Comparison of ENCODE assay signal across 1 cellular context in the genomic region with DNA sequence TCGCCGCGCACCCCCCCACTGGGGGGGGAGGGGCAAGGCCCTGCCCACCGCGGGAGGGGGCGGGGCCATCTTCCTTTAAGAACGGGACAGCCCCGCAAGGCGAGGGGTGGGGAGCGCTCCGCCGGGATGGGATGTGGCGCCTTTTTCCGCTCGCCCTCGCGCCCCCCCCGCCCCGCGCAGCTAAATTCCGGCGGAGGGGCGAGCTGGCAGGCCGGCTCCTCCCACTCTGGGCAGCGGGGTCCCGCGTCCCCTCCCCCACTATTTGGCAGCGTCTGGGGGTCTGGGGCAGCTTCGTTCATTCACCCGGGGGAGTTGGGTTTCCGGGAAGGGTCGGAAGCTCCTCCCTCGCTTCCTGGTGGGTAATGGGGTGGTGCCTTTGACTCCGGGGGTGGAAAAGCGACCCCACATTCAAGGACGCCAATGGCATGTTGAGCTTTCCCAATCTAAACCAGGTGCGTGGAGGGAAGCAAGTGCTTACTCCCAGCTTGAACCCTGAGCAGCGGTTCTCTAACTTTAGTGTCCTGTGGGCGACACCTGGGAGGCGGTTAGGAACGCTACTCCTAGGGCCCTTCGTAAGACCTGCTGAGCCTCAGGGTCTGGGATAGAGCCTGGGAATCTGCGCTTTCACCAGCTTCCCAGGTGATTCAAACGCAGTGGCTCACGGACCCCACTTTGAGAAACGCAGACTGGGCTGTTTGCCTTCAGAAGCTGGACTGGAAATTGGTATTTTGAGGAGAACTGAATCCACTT.
TF ChIP-seq lines count a peak whose summit lies in the region.

No MANE protein-coding gene starts in this region.

TF ChIP-seq in HepG2, 621 proteins besides CTCF, POLR2A, EP300 and RAD21 (continued from another document and continues in another):
- TF ChIP-seq, protein P1, sequence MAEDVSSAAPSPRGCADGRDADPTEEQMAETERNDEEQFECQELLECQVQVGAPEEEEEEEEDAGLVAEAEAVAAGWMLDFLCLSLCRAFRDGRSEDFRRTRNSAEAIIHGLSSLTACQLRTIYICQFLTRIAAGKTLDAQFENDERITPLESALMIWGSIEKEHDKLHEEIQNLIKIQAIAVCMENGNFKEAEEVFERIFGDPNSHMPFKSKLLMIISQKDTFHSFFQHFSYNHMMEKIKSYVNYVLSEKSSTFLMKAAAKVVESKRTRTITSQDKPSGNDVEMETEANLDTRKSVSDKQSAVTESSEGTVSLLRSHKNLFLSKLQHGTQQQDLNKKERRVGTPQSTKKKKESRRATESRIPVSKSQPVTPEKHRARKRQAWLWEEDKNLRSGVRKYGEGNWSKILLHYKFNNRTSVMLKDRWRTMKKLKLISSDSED (CRISPR knock-in tag; IDR thresholded peaks at IDR 0.05) = no peak
- TF ChIP-seq CC2D1A (CRISPR knock-in tag; IDR thresholded peaks at IDR 0.05) (no peak), STAG1 (CRISPR knock-in tag; IDR thresholded peaks at IDR 0.05) (peak; percentile 19; the same call in 1 of the 2 replicates), ISL2 (CRISPR knock-in tag; IDR thresholded peaks at IDR 0.05) (peak; percentile 79), ZNF674 (CRISPR knock-in tag; IDR thresholded peaks at IDR 0.05; ENCODE audit: low read depth) (no peak), CHD4 (IDR thresholded peaks at IDR 0.05; ENCODE audit: borderline replicate concordance, low read length) (0 out of 2 replicates have a peak, but pooled peaks have one; percentile 84), ZNF577 (CRISPR knock-in tag; IDR thresholded peaks at IDR 0.05; ENCODE audit: borderline replicate concordance, low read depth) (no peak), TOE1 (CRISPR knock-in tag; IDR thresholded peaks at IDR 0.05) (peak; percentile 26; the same call in 1 of the 2 replicates), ZNF816 (CRISPR knock-in tag; IDR thresholded peaks at IDR 0.05; ENCODE audit: borderline replicate concordance) (peak; percentile 94), JUN (CRISPR knock-in tag; IDR thresholded peaks at IDR 0.05) (no peak; the same call in 1 of the 2 replicates), ZNF878 (CRISPR knock-in tag; IDR thresholded peaks at IDR 0.05) (peak; percentile 27; the same call in 1 of the 2 replicates), ZNF614 (CRISPR knock-in tag; IDR thresholded peaks at IDR 0.05; ENCODE audit: borderline replicate concordance) (no peak; the same call in 1 of the 2 replicates), PAF1 (CRISPR knock-in tag; IDR thresholded peaks at IDR 0.05) (no peak), ZNF766 (CRISPR knock-in tag; IDR thresholded peaks at IDR 0.05; ENCODE audit: borderline replicate concordance) (peak; percentile 64), NKX3-1 (CRISPR knock-in tag; IDR thresholded peaks at IDR 0.05) (0 out of 2 replicates have a peak, but pooled peaks have one; percentile 73), MED1 (CRISPR knock-in tag; IDR thresholded peaks at IDR 0.05) (peak; percentile 51), RBM39 (IDR thresholded peaks at IDR 0.05; ENCODE audit: low read depth, low read length, poor library complexity, severe bottlenecking) (peak; percentile 24), SRF (IDR thresholded peaks at IDR 0.05; ENCODE audit: low read depth, low read length) (no peak), RARA (CRISPR knock-in tag; IDR thresholded peaks at IDR 0.05) (peak; percentile 36; the same call in 1 of the 2 replicates), MBNL3 (CRISPR knock-in tag; conservative IDR thresholded peaks at IDR 0.05) (no peak), ZNF652 (CRISPR knock-in tag; IDR thresholded peaks at IDR 0.05; ENCODE audit: borderline replicate concordance, low read depth) (0 out of 2 replicates have a peak, but pooled peaks have one; percentile 11), ZFP37 (CRISPR knock-in tag; IDR thresholded peaks at IDR 0.05; ENCODE audit: borderline replicate concordance) (peak; percentile 77), TP53 (CRISPR knock-in tag; conservative IDR thresholded peaks at IDR 0.05) (0 out of 2 replicates have a peak, but pooled peaks have one; percentile 56), KDM5A (IDR thresholded peaks at IDR 0.05; ENCODE audit: borderline replicate concordance, low read length) (peak; percentile 85; the same call in 1 of the 2 replicates), ZNF672 (CRISPR knock-in tag; IDR thresholded peaks at IDR 0.05) (no peak), SMARCE1 (IDR thresholded peaks at IDR 0.05; ENCODE audit: borderline replicate concordance) (no peak), SSRP1 (CRISPR knock-in tag; IDR thresholded peaks at IDR 0.05) (0 out of 2 replicates have a peak, but pooled peaks have one; percentile 9), JARID2 (CRISPR knock-in tag; IDR thresholded peaks at IDR 0.05; ENCODE audit: insufficient replicate concordance) (no peak), MIER2 (CRISPR knock-in tag; IDR thresholded peaks at IDR 0.05) (no peak; the same call in 1 of the 2 replicates), ZNF274 (CRISPR knock-in tag; IDR thresholded peaks at IDR 0.05) (peak; percentile 92), PHF5A (CRISPR knock-in tag; IDR thresholded peaks at IDR 0.05; ENCODE audit: low read depth, unreplicated experiment) (peak; percentile 65)
- TF ChIP-seq, protein P2, sequence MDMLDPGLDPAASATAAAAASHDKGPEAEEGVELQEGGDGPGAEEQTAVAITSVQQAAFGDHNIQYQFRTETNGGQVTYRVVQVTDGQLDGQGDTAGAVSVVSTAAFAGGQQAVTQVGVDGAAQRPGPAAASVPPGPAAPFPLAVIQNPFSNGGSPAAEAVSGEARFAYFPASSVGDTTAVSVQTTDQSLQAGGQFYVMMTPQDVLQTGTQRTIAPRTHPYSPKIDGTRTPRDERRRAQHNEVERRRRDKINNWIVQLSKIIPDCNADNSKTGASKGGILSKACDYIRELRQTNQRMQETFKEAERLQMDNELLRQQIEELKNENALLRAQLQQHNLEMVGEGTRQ (IDR thresholded peaks at IDR 0.05; ENCODE audit: low read depth, low read length) = no peak
- TF ChIP-seq, protein P2 (CRISPR knock-in tag; IDR thresholded peaks at IDR 0.05; ENCODE audit: borderline replicate concordance) = no peak
- TF ChIP-seq, protein P3, sequence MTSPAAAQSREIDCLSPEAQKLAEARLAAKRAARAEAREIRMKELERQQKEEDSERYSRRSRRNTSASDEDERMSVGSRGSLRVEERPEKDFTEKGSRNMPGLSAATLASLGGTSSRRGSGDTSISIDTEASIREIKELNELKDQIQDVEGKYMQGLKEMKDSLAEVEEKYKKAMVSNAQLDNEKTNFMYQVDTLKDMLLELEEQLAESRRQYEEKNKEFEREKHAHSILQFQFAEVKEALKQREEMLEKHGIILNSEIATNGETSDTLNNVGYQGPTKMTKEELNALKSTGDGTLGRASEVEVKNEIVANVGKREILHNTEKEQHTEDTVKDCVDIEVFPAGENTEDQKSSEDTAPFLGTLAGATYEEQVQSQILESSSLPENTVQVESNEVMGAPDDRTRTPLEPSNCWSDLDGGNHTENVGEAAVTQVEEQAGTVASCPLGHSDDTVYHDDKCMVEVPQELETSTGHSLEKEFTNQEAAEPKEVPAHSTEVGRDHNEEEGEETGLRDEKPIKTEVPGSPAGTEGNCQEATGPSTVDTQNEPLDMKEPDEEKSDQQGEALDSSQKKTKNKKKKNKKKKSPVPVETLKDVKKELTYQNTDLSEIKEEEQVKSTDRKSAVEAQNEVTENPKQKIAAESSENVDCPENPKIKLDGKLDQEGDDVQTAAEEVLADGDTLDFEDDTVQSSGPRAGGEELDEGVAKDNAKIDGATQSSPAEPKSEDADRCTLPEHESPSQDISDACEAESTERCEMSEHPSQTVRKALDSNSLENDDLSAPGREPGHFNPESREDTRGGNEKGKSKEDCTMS (CRISPR knock-in tag; conservative IDR thresholded peaks at IDR 0.05) = no peak
- TF ChIP-seq, protein P4, sequence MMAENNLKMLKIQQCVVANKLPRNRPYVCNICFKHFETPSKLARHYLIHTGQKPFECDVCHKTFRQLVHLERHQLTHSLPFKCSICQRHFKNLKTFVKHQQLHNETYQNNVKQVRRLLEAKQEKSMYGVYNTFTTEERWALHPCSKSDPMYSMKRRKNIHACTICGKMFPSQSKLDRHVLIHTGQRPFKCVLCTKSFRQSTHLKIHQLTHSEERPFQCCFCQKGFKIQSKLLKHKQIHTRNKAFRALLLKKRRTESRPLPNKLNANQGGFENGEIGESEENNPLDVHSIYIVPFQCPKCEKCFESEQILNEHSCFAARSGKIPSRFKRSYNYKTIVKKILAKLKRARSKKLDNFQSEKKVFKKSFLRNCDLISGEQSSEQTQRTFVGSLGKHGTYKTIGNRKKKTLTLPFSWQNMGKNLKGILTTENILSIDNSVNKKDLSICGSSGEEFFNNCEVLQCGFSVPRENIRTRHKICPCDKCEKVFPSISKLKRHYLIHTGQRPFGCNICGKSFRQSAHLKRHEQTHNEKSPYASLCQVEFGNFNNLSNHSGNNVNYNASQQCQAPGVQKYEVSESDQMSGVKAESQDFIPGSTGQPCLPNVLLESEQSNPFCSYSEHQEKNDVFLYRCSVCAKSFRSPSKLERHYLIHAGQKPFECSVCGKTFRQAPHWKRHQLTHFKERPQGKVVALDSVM (CRISPR knock-in tag; IDR thresholded peaks at IDR 0.05) = peak; percentile 18; the same call in 1 of the 2 replicates
- TF ChIP-seq, protein P5, sequence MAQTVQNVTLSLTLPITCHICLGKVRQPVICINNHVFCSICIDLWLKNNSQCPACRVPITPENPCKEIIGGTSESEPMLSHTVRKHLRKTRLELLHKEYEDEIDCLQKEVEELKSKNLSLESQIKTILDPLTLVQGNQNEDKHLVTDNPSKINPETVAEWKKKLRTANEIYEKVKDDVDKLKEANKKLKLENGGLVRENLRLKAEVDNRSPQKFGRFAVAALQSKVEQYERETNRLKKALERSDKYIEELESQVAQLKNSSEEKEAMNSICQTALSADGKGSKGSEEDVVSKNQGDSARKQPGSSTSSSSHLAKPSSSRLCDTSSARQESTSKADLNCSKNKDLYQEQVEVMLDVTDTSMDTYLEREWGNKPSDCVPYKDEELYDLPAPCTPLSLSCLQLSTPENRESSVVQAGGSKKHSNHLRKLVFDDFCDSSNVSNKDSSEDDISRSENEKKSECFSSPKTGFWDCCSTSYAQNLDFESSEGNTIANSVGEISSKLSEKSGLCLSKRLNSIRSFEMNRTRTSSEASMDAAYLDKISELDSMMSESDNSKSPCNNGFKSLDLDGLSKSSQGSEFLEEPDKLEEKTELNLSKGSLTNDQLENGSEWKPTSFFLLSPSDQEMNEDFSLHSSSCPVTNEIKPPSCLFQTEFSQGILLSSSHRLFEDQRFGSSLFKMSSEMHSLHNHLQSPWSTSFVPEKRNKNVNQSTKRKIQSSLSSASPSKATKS (CRISPR knock-in tag; IDR thresholded peaks at IDR 0.05) = no peak
- TF ChIP-seq, protein P6, sequence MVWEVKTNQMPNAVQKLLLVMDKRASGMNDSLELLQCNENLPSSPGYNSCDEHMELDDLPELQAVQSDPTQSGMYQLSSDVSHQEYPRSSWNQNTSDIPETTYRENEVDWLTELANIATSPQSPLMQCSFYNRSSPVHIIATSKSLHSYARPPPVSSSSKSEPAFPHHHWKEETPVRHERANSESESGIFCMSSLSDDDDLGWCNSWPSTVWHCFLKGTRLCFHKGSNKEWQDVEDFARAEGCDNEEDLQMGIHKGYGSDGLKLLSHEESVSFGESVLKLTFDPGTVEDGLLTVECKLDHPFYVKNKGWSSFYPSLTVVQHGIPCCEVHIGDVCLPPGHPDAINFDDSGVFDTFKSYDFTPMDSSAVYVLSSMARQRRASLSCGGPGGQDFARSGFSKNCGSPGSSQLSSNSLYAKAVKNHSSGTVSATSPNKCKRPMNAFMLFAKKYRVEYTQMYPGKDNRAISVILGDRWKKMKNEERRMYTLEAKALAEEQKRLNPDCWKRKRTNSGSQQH (CRISPR knock-in tag; IDR thresholded peaks at IDR 0.05; ENCODE audit: low read depth) = 0 out of 2 replicates have a peak, but pooled peaks have one; percentile 8
- TF ChIP-seq, protein P7, sequence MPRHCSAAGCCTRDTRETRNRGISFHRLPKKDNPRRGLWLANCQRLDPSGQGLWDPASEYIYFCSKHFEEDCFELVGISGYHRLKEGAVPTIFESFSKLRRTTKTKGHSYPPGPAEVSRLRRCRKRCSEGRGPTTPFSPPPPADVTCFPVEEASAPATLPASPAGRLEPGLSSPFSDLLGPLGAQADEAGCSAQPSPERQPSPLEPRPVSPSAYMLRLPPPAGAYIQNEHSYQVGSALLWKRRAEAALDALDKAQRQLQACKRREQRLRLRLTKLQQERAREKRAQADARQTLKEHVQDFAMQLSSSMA (CRISPR knock-in tag; IDR thresholded peaks at IDR 0.05) = 0 out of 2 replicates have a peak, but pooled peaks have one; percentile 32
- TF ChIP-seq, protein P8, sequence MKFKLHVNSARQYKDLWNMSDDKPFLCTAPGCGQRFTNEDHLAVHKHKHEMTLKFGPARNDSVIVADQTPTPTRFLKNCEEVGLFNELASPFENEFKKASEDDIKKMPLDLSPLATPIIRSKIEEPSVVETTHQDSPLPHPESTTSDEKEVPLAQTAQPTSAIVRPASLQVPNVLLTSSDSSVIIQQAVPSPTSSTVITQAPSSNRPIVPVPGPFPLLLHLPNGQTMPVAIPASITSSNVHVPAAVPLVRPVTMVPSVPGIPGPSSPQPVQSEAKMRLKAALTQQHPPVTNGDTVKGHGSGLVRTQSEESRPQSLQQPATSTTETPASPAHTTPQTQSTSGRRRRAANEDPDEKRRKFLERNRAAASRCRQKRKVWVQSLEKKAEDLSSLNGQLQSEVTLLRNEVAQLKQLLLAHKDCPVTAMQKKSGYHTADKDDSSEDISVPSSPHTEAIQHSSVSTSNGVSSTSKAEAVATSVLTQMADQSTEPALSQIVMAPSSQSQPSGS (CRISPR knock-in tag; IDR thresholded peaks at IDR 0.05) = no peak
- TF ChIP-seq, protein P9, sequence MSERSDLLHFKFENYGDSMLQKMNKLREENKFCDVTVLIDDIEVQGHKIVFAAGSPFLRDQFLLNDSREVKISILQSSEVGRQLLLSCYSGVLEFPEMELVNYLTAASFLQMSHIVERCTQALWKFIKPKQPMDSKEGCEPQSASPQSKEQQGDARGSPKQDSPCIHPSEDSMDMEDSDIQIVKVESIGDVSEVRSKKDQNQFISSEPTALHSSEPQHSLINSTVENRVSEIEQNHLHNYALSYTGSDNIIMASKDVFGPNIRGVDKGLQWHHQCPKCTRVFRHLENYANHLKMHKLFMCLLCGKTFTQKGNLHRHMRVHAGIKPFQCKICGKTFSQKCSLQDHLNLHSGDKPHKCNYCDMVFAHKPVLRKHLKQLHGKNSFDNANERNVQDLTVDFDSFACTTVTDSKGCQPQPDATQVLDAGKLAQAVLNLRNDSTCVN (CRISPR knock-in tag; IDR thresholded peaks at IDR 0.05; ENCODE audit: borderline replicate concordance) = peak; percentile 51; the same call in 1 of the 2 replicates
- TF ChIP-seq, protein P10, sequence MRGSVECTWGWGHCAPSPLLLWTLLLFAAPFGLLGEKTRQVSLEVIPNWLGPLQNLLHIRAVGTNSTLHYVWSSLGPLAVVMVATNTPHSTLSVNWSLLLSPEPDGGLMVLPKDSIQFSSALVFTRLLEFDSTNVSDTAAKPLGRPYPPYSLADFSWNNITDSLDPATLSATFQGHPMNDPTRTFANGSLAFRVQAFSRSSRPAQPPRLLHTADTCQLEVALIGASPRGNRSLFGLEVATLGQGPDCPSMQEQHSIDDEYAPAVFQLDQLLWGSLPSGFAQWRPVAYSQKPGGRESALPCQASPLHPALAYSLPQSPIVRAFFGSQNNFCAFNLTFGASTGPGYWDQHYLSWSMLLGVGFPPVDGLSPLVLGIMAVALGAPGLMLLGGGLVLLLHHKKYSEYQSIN (CRISPR knock-in tag; IDR thresholded peaks at IDR 0.05; ENCODE audit: borderline replicate concordance) = no peak
